8 cellular contexts compared by ENCODE assay signal in the genomic region with DNA sequence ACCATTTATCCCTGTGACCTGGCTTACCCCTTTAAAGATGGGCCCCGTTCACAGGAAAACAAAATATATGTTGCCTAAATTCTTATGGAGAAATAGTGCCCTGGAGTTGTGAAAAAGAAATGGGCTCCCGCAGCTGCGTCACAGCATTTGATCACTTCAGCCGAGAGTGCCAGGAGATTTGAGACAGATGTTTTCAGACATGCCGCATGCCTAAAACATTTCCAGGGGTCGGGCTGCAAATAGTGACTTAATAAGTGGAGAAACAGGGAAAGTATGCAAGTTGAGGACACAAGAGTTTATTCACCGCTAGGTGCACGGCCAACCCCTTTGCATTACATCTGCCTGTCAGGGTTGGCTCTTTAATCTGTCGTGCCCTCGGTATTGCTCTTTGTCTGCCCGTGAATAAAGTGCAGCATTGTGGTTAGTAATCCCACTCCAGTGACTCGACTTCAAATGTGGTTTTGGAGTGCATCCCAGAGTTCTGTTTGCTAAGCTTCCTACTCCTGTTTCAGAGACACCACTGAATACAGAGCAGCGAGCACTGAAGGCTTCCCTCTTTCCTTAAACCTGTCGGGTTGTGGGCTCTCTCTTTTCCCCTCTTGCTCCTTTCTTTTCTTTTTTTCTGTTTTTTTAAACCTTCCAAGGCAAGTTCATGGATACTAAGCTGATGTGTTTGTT.
DNase-seq lines count a peak whose midpoint lies in the region; ATAC-seq, FAIRE-seq and TF ChIP-seq lines count a peak whose summit lies in the region.

No MANE protein-coding gene starts in this region.

- 55 to 70% (median 64%) methylated on average over 14 of the region's 14 CpGs for WGBS in small intestine, 3 donors

- peak overlapping the region in 17 of 21 experiments; percentile 23 to 85 (median 63) for H3K27ac ChIP-seq in skin epidermis
- peak overlapping the region in 1 of 2 donors; percentile 85 for H3K27ac ChIP-seq in small intestine (ENCODE audit: low read depth in 1 of 2, low read length in 1 of 2)

- no peaks in the 10 kb centered on the region for H3K9me3 ChIP-seq in small intestine (ENCODE audit: control insufficient read depth, low read depth)

- ATAC-seq in GM19328 (IDR thresholded peaks at IDR 0.05; ENCODE audit: unreplicated experiment), result no peak

- no peak for FAIRE-seq in D721Med (lab: Jason Lieb, UNC)
- FAIRE-seq in small intestine (lab: Jason Lieb, UNC), result no peak

- TF ChIP-seq CTCF in D721Med (IDR thresholded peaks at IDR 0.05; ENCODE audit: insufficient read depth, missing control alignments), result no peak

- H3K27me3 ChIP-seq in small intestine (ENCODE audit: control insufficient read depth in 2 of 2, insufficient read depth in 2 of 2, low read length in 2 of 2), result no peaks in the 10 kb centered on the region

- H3K4me1 ChIP-seq in small intestine (ENCODE audit: control insufficient read depth in 2 of 2, insufficient read depth in 1 of 2, low read depth in 1 of 2, low read length in 1 of 2), result no peaks in the 10 kb centered on the region

- H3K4me3 ChIP-seq in skin epidermis (peak overlapping the region; percentile 17 to 41 (median 24)), small intestine (ENCODE audit: low read depth in 1 of 2, low read length in 2 of 2) (no peak overlapping the region)

- H3K36me3 ChIP-seq in small intestine (ENCODE audit: control insufficient read depth in 2 of 2, insufficient read depth in 2 of 2, low read length in 2 of 2), result no peaks in the 10 kb centered on the region

- peak; percentile 47 for DNase-seq in LoVo (ENCODE audit: low spot score)
- DNase-seq in amniotic epithelial cell (ENCODE audit: low read depth), result peak; percentile 98
- DNase-seq in hippocampal formation (lab: John Stamatoyannopoulos, UW), result peak; percentile 44 to 68
- no peak for DNase-seq in D721Med (ENCODE audit: insufficient read length, low spot score)
- DNase-seq in D341Med (ENCODE audit: low spot score), result no peak
- DNase-seq in small intestine, result no peak

Comparison
In these comparisons a context has a peak if more than half of its experiments do, and no peak if none do; other contexts are left out.
1. DNase-seq: peak in LoVo (single experiment), amniotic epithelial cell (single experiment) and hippocampal formation (2 of 2); none in D721Med (single experiment), D341Med (single experiment) and small intestine (single experiment).
2. H3K4me3 ChIP-seq: peak in skin epidermis (7 of 7); none in small intestine (0 of 2).